In the genomic region with DNA sequence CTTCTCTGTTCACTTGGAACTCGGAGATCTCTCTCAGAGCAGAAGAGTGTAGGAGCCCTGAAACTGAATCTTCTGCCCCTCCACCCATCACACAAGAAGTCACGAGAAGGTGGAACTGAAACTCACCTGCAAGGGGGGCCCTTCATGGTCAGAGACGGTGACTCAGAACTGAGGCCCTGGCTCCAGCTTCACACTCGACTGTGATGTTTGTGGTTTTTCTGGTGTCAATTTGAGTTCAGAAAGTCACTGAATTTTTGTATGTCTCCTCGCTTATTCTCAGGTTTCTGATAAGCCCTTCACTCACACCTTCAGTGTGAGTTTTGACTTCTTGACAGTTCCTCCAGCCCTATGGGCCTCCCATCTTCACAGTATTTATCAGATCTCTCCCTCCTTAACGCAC, we compare ENCODE assay signal across 10 cellular contexts.
DNase-seq lines count a peak whose midpoint lies in the region; ATAC-seq and TF ChIP-seq lines count a peak whose summit lies in the region.
"Had no signal": no experiment of that assay in that cellular context is flagged by ENCODE, and none has a peak within 500 bp of the region (broad histone marks: within the 10 kb centered on the region; RNA-seq: fewer than 3 reads in every experiment).

No MANE protein-coding gene starts in this region.

- ATAC-seq in activated CD4-positive, CD25-positive, alpha-beta regulatory T cell treated with anti-CD3 and anti-CD28 coated beads, Interleukin-2, amount 50 U/mL, for 24 hours = peak; percentile 90
- ATAC-seq in HG02763 (IDR thresholded peaks at IDR 0.05; ENCODE audit: unreplicated experiment) = peak; percentile 95

- H3K4me3 ChIP-seq in NB4 (ENCODE audit: low read depth, low read length) = no peak overlapping the region

- no peak for TF ChIP-seq POLR2A in NB4 (IDR thresholded peaks at IDR 0.05; ENCODE audit: extremely low read depth, insufficient read length)

- no peak for TF ChIP-seq CTCF in NB4 (IDR thresholded peaks at IDR 0.05; ENCODE audit: low read depth, low read length)

- DNase-seq in activated CD4-positive, CD25-positive, alpha-beta regulatory T cell treated with anti-CD3 and anti-CD28 coated beads, Interleukin-2, amount 50 U/mL, for 72 hours = no peak
- DNase-seq in NB4 (ENCODE audit: low read depth) (peak; percentile 16), ecto neural progenitor cell (ENCODE audit: low spot score) (no peak), NCI-H1105 treated with DMSO at 0.1 percent for 48 hours (lab: John Stamatoyannopoulos, UW) (no peak)
- DNase-seq in stimulated activated CD4-positive, alpha-beta T cell treated with anti-CD3 and anti-CD28 coated beads, TNF-alpha, amount 100 ng/mL, for 48 hours (ENCODE audit: low read depth in 3 of 3) = peak in 2 of 3 donors; percentile 31 to 54
- DNase-seq in central memory CD4-positive, alpha-beta T cell = no peak
- DNase-seq: amniotic stem cell, HCEC 1CT had no signal

Comparison
In these comparisons a context has a peak if more than half of its experiments do, and no peak if none do; other contexts are left out.
1. DNase-seq: peak in NB4 (single experiment) and stimulated activated CD4-positive, alpha-beta T cell treated with anti-CD3 and anti-CD28 coated beads, TNF-alpha, amount 100 ng/mL, for 48 hours (2 of 3); none in activated CD4-positive, CD25-positive, alpha-beta regulatory T cell treated with anti-CD3 and anti-CD28 coated beads, Interleukin-2, amount 50 U/mL, for 72 hours (single experiment), ecto neural progenitor cell (single experiment), NCI-H1105 treated with DMSO at 0.1 percent for 48 hours (single experiment) and central memory CD4-positive, alpha-beta T cell (single experiment).